8 cellular contexts compared by ENCODE assay signal in the genomic region with DNA sequence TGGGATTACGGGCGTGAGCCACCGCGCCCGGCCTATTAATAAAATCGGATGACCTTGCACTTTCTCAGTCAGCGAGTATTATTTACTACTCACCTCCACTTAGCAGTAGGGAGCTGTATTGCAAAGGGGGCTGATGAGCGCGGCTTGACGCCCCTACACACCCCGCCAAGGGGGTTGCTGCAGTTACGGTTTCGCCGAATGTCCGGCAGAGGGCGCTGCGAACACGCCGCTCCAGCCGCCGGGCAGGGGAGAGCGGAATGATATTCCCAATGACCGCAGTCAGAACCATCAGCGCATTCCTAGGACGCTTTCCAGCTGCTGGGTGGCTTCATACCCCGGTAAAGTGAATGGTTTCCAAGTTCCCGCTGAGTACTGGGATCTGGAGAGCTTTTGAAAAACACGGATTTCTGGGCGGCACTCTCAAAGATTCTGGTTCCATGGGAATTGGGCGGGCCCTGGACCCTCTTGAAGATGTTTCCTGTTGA. TPM values are rescaled to one million over a fixed set of nuclear protein-coding genes. Genes with fewer than 3 reads are reported as not detected.
A peak's percentile ranks its signal among the peaks of the same experiment; 100 is the strongest.
DNase-seq lines count a peak whose midpoint lies in the region; ATAC-seq, FAIRE-seq and TF ChIP-seq lines count a peak whose summit lies in the region.

No MANE protein-coding gene starts in this region.

- TF ChIP-seq POLR2A in A549 (IDR thresholded peaks at IDR 0.05; ENCODE audit: low read length): no peak
- TF ChIP-seq POLR2A in HepG2 (IDR thresholded peaks at IDR 0.05; ENCODE audit: insufficient read depth in 1 of 2, low read depth in 2 of 2, low read length in 2 of 2): no peak

- H3K4me1 ChIP-seq in A549: peaks cover 12% of the 10 kb centered on the region
- peaks cover 18% of the 10 kb centered on the region for H3K4me1 ChIP-seq in HepG2 (ENCODE audit: insufficient read depth, low read length)

- POLR2A ChIA-PET in A549 (lab: Yijun Ruan, JAX): interaction anchor here (1.0 to 1.4 kb wide), 2 partner anchors 29 to 47 kb away, joined by 3 to 5 read pairs; a partner anchor contains a TSS
- POLR2A ChIA-PET in HepG2 (lab: Yijun Ruan, JAX): no interaction called here

- H3K9me3 Mint-ChIP-seq in activated CD4-positive, alpha-beta T cell treated with anti-CD3 and anti-CD28 coated beads, Interleukin-2, amount 10 ng/mL, durations not matched to agents 24 days and 14 days: peaks cover 4% of the 10 kb centered on the region

- in situ Hi-C loops in HepG2 (cut with HindIII; ENCODE audit: extremely low pct_ligation_motif_present, low pct_unique_long_range_greater_than_20kb): no loop called here

- H3K4me3 ChIP-seq in A549: no peak overlapping the region
- H3K4me3 ChIP-seq in HFF-Myc (replicated peaks; ENCODE audit: low read depth, low read length): no peak overlapping the region
- no peak overlapping the region for H3K4me3 ChIP-seq in HepG2 (replicated peaks in 1 of 3; ENCODE audit: insufficient read depth in 1 of 3, low read depth in 2 of 3, low read length in 3 of 3)

- H3K36me3 ChIP-seq in HepG2 (replicated peaks in 1 of 2; ENCODE audit: control insufficient read depth in 1 of 2, insufficient read depth in 2 of 2, low read length in 2 of 2): peaks cover 2 to 11% of the 10 kb centered on the region in 2 experiments; a peak in 4 of 5 replicates

- no peak for TF ChIP-seq EP300 in A549 (IDR thresholded peaks at IDR 0.05)
- TF ChIP-seq EP300 in HepG2 (IDR thresholded peaks at IDR 0.05; ENCODE audit: low read depth in 2 of 2, low read length in 2 of 2): no peak
- TF ChIP-seq EP300 in HepG2 (CRISPR knock-in tag; IDR thresholded peaks at IDR 0.05; ENCODE audit: borderline replicate concordance): no peak

- H3K9me3 ChIP-seq in A549 (no peaks in the 10 kb centered on the region), HepG2 (ENCODE audit: low read length) (no peaks in the 10 kb centered on the region)

- H3K4me3 Mint-ChIP-seq in activated CD4-positive, alpha-beta T cell treated with anti-CD3 and anti-CD28 coated beads, Interleukin-2, amount 10 ng/mL, durations not matched to agents 24 days and 14 days: no peak overlapping the region

- H3K9ac ChIP-seq in HepG2 (ENCODE audit: insufficient read depth, low read depth, low read length): no peak overlapping the region

- no peaks in the 10 kb centered on the region for H4K20me1 ChIP-seq in HepG2 (ENCODE audit: insufficient read depth, low read length)

- H3K36me3 Mint-ChIP-seq in activated CD4-positive, alpha-beta T cell treated with anti-CD3 and anti-CD28 coated beads, Interleukin-2, amount 10 ng/mL, durations not matched to agents 24 days and 14 days (ENCODE audit: low read depth): peaks cover 26% of the 10 kb centered on the region

- H3K27ac ChIP-seq in A549 (peak overlapping the region in 1 of 2 experiments; percentile 34; a peak in 1 of 6 replicates), HepG2 (ENCODE audit: extremely low read length, insufficient read depth, low read length) (no peak overlapping the region)

- intact Hi-C loops in activated CD4-positive, alpha-beta T cell treated with anti-CD3 and anti-CD28 coated beads, Interleukin-2, amount 10 ng/mL, durations not matched to agents 24 days and 14 days (cut with micrococcal nuclease): loop anchor here (1.0 kb wide), 1 partner anchor 47 kb away; a partner anchor contains a TSS
- intact Hi-C loops in HepG2 (cut with micrococcal nuclease; ENCODE audit: unreplicated experiment): no loop called here

- peak; percentile 76 to 94; a peak in 5 of 6 replicates for ATAC-seq in A549
- peak; percentile 19; the same call in 2 of the 3 replicates for ATAC-seq in HepG2

- TF ChIP-seq RAD21 in A549 (conservative IDR thresholded peaks at IDR 0.05 in 1 of 2, IDR thresholded peaks at IDR 0.05 in 1 of 2): peak; percentile 73 to 78
- no peak for TF ChIP-seq RAD21 in HepG2 (CRISPR knock-in tag; IDR thresholded peaks at IDR 0.05)

- DNase-seq in A549 (ENCODE audit: low read depth in 1 of 2, low spot score in 1 of 2) (peak; percentile 41 to 48), HFF-Myc (ENCODE audit: extremely low read depth, low read depth) (peak; percentile 37), dedifferentiated amniotic fluid mesenchymal stem cell (ENCODE audit: extremely low spot score) (peak; percentile 71), HepG2 (ENCODE audit: low spot score) (no peak), NCI-H1436 treated with DMSO at 0.1 percent for 48 hours (lab: John Stamatoyannopoulos, UW) (no peak), NCI-H82 treated with DMSO at 0.1 percent for 48 hours (lab: John Stamatoyannopoulos, UW; ENCODE audit: unreplicated experiment) (no peak)
- peak; percentile 86 for DNase-seq in activated CD4-positive, alpha-beta T cell treated with anti-CD3 and anti-CD28 coated beads, Interleukin-2, amount 10 ng/mL, durations not matched to agents 24 days and 14 days
- peak; percentile 33 to 57 for DNase-seq in stimulated activated CD4-positive, alpha-beta T cell treated with anti-CD3 and anti-CD28 coated beads, Interleukin-4, amount 100 ng/mL, for 4 hours

- 32% methylated on average over 23 of the region's 30 CpGs for WGBS in A549 (ENCODE audit: missing lambda C conversion rate)
- 92% methylated on average over 28 of the region's 30 CpGs for WGBS in HepG2 (ENCODE audit: low lambda C conversion rate)

- FAIRE-seq in A549 (lab: Jason Lieb, UNC): no peak
- no peak for FAIRE-seq in HepG2 (lab: Jason Lieb, UNC)

- H3K79me2 ChIP-seq in HepG2 (ENCODE audit: insufficient read depth, low read length): no peaks in the 10 kb centered on the region

- CTCF ChIA-PET in A549 (lab: Yijun Ruan, JAX) (interaction anchor here (0.7 to 5.0 kb wide), 32 partner anchors 9 to 752 kb away, joined by 3 to 59 read pairs (median 5); a partner anchor contains a TSS), HepG2 (lab: Yijun Ruan, JAX; ENCODE audit: low intra/inter-chr PET ratio, low total read pairs) (no interaction called here)

- no peak overlapping the region for H3K27ac Mint-ChIP-seq in activated CD4-positive, alpha-beta T cell treated with anti-CD3 and anti-CD28 coated beads, Interleukin-2, amount 10 ng/mL, durations not matched to agents 24 days and 14 days

- no peaks in the 10 kb centered on the region for H3K27me3 Mint-ChIP-seq in activated CD4-positive, alpha-beta T cell treated with anti-CD3 and anti-CD28 coated beads, Interleukin-2, amount 10 ng/mL, durations not matched to agents 24 days and 14 days

- peaks cover 39% of the 10 kb centered on the region for H3K4me1 Mint-ChIP-seq in activated CD4-positive, alpha-beta T cell treated with anti-CD3 and anti-CD28 coated beads, Interleukin-2, amount 10 ng/mL, durations not matched to agents 24 days and 14 days

- peak; percentile 76 for TF ChIP-seq CTCF in A549 (IDR thresholded peaks at IDR 0.05)
- TF ChIP-seq CTCF in HFF-Myc (IDR thresholded peaks at IDR 0.05; ENCODE audit: low read depth, low read length, missing control alignments): peak; percentile 95
- TF ChIP-seq CTCF in HepG2 (CRISPR knock-in tag; IDR thresholded peaks at IDR 0.05): peak; percentile 55

- no TSS peak for BruUV-seq in HepG2 (replicated peaks; lab: Mats Ljungman, UMichigan)

- H3K4me2 ChIP-seq in A549 (peak overlapping the region; percentile 42), HepG2 (ENCODE audit: low read depth, low read length) (no peak overlapping the region)

- no peak overlapping the region for H2AFZ ChIP-seq in HepG2 (ENCODE audit: low read length)

- H3K27me3 ChIP-seq in HepG2 (ENCODE audit: control insufficient read depth in 1 of 2, insufficient read depth in 2 of 2, low read length in 2 of 2): no peaks in the 10 kb centered on the region

RNA-seq across cellular contexts. Expression of a gene that starts 30.0 kb away (rescaled TPM):
- 3,255 and 3,850 TPM in 2 replicates for polyA plus RNA-seq in A549 (2011; rRNA removed)
- 831 and 881 TPM in 2 replicates for polyA plus RNA-seq in A549 (2012; cell fraction: cytosol; rRNA removed)
- polyA plus RNA-seq in A549 (2012; cell fraction: nucleus; rRNA removed): 235 and 371 TPM in 2 replicates
- 2,037 to 2,646 TPM (median 2,486 TPM) in 3 replicates for polyA plus RNA-seq in A549 (2017; fragmentation: RNase III; extraction: RNeasy Plus Mini Kit Qiagen cat#74134 plus additional on column Dnase treatment)
- polyA minus RNA-seq in A549 (2011; rRNA and poly(A)+ RNA removed): 744 and 954 TPM in 2 replicates
- 2,188 and 2,224 TPM in 2 replicates for total RNA-seq in activated CD4-positive, alpha-beta T cell treated with anti-CD3 and anti-CD28 coated beads, Interleukin-2, amount 10 ng/mL, durations not matched to agents 24 days and 14 days
- 2,953 and 3,643 TPM in 2 replicates for total RNA-seq in HepG2 (2016; rRNA removed; fragmentation: Illumina TruSeq; extraction: Trizol)
- total RNA-seq in HepG2 (2016; cell fraction: cytosol; rRNA removed; fragmentation: Illumina TruSeq; extraction: Trizol; ENCODE audit: low read depth): 5,303 and 6,664 TPM in 2 replicates
- 2,970 and 3,542 TPM in 2 replicates for total RNA-seq in HepG2 (2016; cell fraction: insoluble cytoplasmic fraction; rRNA removed; fragmentation: Illumina TruSeq; extraction: Trizol)
- total RNA-seq in HepG2 (2016; cell fraction: membrane; rRNA removed; fragmentation: Illumina TruSeq; extraction: Trizol): 9,739 and 11,902 TPM in 2 replicates
- total RNA-seq in HepG2 (2016; cell fraction: nucleus; rRNA removed; fragmentation: Illumina TruSeq; extraction: Trizol): 1,024 and 1,100 TPM in 2 replicates
- polyA plus RNA-seq in HepG2 (2011; rRNA removed): 3,043 and 3,594 TPM in 2 replicates
- polyA plus RNA-seq in HepG2 (2011; cell fraction: cytosol; rRNA removed): 2,836 and 4,004 TPM in 2 replicates
- polyA plus RNA-seq in HepG2 (2011; cell fraction: nucleus; rRNA removed): 570 and 845 TPM in 2 replicates
- 5,337 and 5,704 TPM in 2 replicates for polyA plus RNA-seq in HepG2 (2012)
- 11,602 and 12,956 TPM in 2 replicates for polyA plus RNA-seq in HepG2 (2016; cell fraction: cytosol; fragmentation: Illumina TruSeq; extraction: Trizol; ENCODE audit: low read depth)
- polyA plus RNA-seq in HepG2 (2016; cell fraction: insoluble cytoplasmic fraction; fragmentation: Illumina TruSeq; extraction: Trizol; ENCODE audit: low read depth): 5,783 and 5,848 TPM in 2 replicates
- polyA plus RNA-seq in HepG2 (2016; cell fraction: membrane; fragmentation: Illumina TruSeq; extraction: Trizol; ENCODE audit: low read depth): 16,998 and 18,264 TPM in 2 replicates
- polyA plus RNA-seq in HepG2 (2016; cell fraction: nucleus; fragmentation: Illumina TruSeq; extraction: Trizol; ENCODE audit: insufficient read depth, low read depth): 2,722 and 2,790 TPM in 2 replicates
- polyA minus RNA-seq in HepG2 (2011; rRNA and poly(A)+ RNA removed; ENCODE audit: low replicate concordance): 500 and 577 TPM in 2 replicates
- 1,023 and 1,248 TPM in 2 replicates for polyA minus RNA-seq in HepG2 (2011; cell fraction: cytosol; rRNA and poly(A)+ RNA removed)
- polyA minus RNA-seq in HepG2 (2011; cell fraction: nucleus; rRNA and poly(A)+ RNA removed): 474 and 559 TPM in 2 replicates

RNA-seq across cellular contexts. Expression of a gene that starts 47.2 kb away (rescaled TPM):
- polyA plus RNA-seq in A549 (2011; rRNA removed) (11.2 and 12.7 TPM in 2 replicates), A549 (2017; fragmentation: RNase III; extraction: RNeasy Plus Mini Kit Qiagen cat#74134 plus additional on column Dnase treatment) (10.1 to 10.6 TPM (median 10.1 TPM) in 3 replicates), HepG2 (2011; rRNA removed) (19.6 and 19.9 TPM in 2 replicates)
- 5.6 and 5.7 TPM in 2 replicates for polyA plus RNA-seq in A549 (2012; cell fraction: cytosol; rRNA removed)
- polyA plus RNA-seq in A549 (2012; cell fraction: nucleus; rRNA removed): 1.6 and 2.7 TPM in 2 replicates
- polyA minus RNA-seq in A549 (2011; rRNA and poly(A)+ RNA removed): 14.8 and 28.0 TPM in 2 replicates
- 12.9 and 14.2 TPM in 2 replicates for total RNA-seq in activated CD4-positive, alpha-beta T cell treated with anti-CD3 and anti-CD28 coated beads, Interleukin-2, amount 10 ng/mL, durations not matched to agents 24 days and 14 days
- 22.5 and 51.1 TPM in 2 replicates for total RNA-seq in HepG2 (2016; rRNA removed; fragmentation: Illumina TruSeq; extraction: Trizol)
- total RNA-seq in HepG2 (2016; cell fraction: cytosol; rRNA removed; fragmentation: Illumina TruSeq; extraction: Trizol; ENCODE audit: low read depth): 19.7 and 21.5 TPM in 2 replicates
- 23.8 and 44.2 TPM in 2 replicates for total RNA-seq in HepG2 (2016; cell fraction: insoluble cytoplasmic fraction; rRNA removed; fragmentation: Illumina TruSeq; extraction: Trizol)
- total RNA-seq in HepG2 (2016; cell fraction: membrane; rRNA removed; fragmentation: Illumina TruSeq; extraction: Trizol): 31.3 and 31.8 TPM in 2 replicates
- 20.6 and 22.5 TPM in 2 replicates for total RNA-seq in HepG2 (2016; cell fraction: nucleus; rRNA removed; fragmentation: Illumina TruSeq; extraction: Trizol)
- polyA plus RNA-seq in HepG2 (2011; cell fraction: cytosol; rRNA removed): 13.8 and 15.3 TPM in 2 replicates
- 14.3 and 16.7 TPM in 2 replicates for polyA plus RNA-seq in HepG2 (2011; cell fraction: nucleus; rRNA removed)
- 19.1 and 23.4 TPM in 2 replicates for polyA plus RNA-seq in HepG2 (2012)
- 5.3 and 5.9 TPM in 2 replicates for polyA plus RNA-seq in HepG2 (2016; cell fraction: cytosol; fragmentation: Illumina TruSeq; extraction: Trizol; ENCODE audit: low read depth)
- 38.7 and 39.7 TPM in 2 replicates for polyA plus RNA-seq in HepG2 (2016; cell fraction: insoluble cytoplasmic fraction; fragmentation: Illumina TruSeq; extraction: Trizol; ENCODE audit: low read depth)
- polyA plus RNA-seq in HepG2 (2016; cell fraction: membrane; fragmentation: Illumina TruSeq; extraction: Trizol; ENCODE audit: low read depth): 10.5 and 13.7 TPM in 2 replicates
- 32.3 and 39.0 TPM in 2 replicates for polyA plus RNA-seq in HepG2 (2016; cell fraction: nucleus; fragmentation: Illumina TruSeq; extraction: Trizol; ENCODE audit: insufficient read depth, low read depth)
- 8.8 and 61.2 TPM in 2 replicates for polyA minus RNA-seq in HepG2 (2011; rRNA and poly(A)+ RNA removed; ENCODE audit: low replicate concordance)
- 24.5 and 28.9 TPM in 2 replicates for polyA minus RNA-seq in HepG2 (2011; cell fraction: cytosol; rRNA and poly(A)+ RNA removed)
- polyA minus RNA-seq in HepG2 (2011; cell fraction: nucleus; rRNA and poly(A)+ RNA removed): 27.6 and 30.8 TPM in 2 replicates

Comparison
In these comparisons a context has a peak if more than half of its experiments do, and no peak if none do; other contexts are left out.
1. DNase-seq: peak in A549 (2 of 2), HFF-Myc (single experiment), activated CD4-positive, alpha-beta T cell treated with anti-CD3 and anti-CD28 coated beads, Interleukin-2, amount 10 ng/mL, durations not matched to agents 24 days and 14 days (single experiment), dedifferentiated amniotic fluid mesenchymal stem cell (single experiment) and stimulated activated CD4-positive, alpha-beta T cell treated with anti-CD3 and anti-CD28 coated beads, Interleukin-4, amount 100 ng/mL, for 4 hours (2 of 2); none in HepG2 (single experiment), NCI-H1436 treated with DMSO at 0.1 percent for 48 hours (single experiment) and NCI-H82 treated with DMSO at 0.1 percent for 48 hours (single experiment).
2. Peak in every context shown above with its lines, with median percentiles within 50 percentile points of each other: CTCF ChIP-seq.